Comparison of ENCODE assay signal across 1 cellular context in the genomic region with DNA sequence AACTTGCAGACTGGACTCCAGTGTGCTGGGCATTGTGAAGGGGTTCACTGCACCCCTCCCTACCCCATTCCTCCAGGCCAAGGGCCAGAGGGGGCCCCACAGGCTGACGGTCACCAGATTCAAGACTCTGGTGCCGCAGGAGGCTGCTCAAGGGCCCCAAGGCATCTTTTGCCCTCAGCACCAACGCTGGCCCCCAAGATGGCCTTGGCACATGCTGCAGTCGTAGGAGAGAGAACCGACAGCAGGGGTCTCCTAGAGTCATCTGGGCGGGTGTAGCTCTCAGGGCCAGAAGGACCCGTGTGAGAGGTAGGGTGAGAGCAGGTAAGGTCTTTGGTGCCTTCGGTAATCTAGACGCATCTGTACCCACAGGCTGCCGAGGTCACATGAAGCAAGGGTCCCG.
TF ChIP-seq lines count a peak whose summit lies in the region.

No MANE protein-coding gene starts in this region.

TF ChIP-seq in K562, 482 proteins besides CTCF, POLR2A, EP300 and RAD21 (continued from another document):
- TF ChIP-seq, protein P1, sequence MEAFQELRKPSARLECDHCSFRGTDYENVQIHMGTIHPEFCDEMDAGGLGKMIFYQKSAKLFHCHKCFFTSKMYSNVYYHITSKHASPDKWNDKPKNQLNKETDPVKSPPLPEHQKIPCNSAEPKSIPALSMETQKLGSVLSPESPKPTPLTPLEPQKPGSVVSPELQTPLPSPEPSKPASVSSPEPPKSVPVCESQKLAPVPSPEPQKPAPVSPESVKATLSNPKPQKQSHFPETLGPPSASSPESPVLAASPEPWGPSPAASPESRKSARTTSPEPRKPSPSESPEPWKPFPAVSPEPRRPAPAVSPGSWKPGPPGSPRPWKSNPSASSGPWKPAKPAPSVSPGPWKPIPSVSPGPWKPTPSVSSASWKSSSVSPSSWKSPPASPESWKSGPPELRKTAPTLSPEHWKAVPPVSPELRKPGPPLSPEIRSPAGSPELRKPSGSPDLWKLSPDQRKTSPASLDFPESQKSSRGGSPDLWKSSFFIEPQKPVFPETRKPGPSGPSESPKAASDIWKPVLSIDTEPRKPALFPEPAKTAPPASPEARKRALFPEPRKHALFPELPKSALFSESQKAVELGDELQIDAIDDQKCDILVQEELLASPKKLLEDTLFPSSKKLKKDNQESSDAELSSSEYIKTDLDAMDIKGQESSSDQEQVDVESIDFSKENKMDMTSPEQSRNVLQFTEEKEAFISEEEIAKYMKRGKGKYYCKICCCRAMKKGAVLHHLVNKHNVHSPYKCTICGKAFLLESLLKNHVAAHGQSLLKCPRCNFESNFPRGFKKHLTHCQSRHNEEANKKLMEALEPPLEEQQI (IDR thresholded peaks at IDR 0.05), result no peak
- TF ChIP-seq MCM5 (IDR thresholded peaks at IDR 0.05; ENCODE audit: low read depth) (no peak), KAT7 (CRISPR knock-in tag; IDR thresholded peaks at IDR 0.05; ENCODE audit: borderline replicate concordance) (no peak), KLF1 (tag; IDR thresholded peaks at IDR 0.05) (no peak), SMARCC2 (IDR thresholded peaks at IDR 0.05; ENCODE audit: low read depth) (no peak), FOXK1 (CRISPR knock-in tag; IDR thresholded peaks at IDR 0.05; ENCODE audit: borderline replicate concordance) (no peak), PHF21A (IDR thresholded peaks at IDR 0.05; ENCODE audit: borderline replicate concordance, low read depth) (no peak), SIRT6 (IDR thresholded peaks at IDR 0.05; ENCODE audit: low read depth, low read length) (no peak)
- TF ChIP-seq, protein P2, sequence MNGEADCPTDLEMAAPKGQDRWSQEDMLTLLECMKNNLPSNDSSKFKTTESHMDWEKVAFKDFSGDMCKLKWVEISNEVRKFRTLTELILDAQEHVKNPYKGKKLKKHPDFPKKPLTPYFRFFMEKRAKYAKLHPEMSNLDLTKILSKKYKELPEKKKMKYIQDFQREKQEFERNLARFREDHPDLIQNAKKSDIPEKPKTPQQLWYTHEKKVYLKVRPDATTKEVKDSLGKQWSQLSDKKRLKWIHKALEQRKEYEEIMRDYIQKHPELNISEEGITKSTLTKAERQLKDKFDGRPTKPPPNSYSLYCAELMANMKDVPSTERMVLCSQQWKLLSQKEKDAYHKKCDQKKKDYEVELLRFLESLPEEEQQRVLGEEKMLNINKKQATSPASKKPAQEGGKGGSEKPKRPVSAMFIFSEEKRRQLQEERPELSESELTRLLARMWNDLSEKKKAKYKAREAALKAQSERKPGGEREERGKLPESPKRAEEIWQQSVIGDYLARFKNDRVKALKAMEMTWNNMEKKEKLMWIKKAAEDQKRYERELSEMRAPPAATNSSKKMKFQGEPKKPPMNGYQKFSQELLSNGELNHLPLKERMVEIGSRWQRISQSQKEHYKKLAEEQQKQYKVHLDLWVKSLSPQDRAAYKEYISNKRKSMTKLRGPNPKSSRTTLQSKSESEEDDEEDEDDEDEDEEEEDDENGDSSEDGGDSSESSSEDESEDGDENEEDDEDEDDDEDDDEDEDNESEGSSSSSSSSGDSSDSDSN (IDR thresholded peaks at IDR 0.05; ENCODE audit: borderline replicate concordance in 1 of 2, low read depth in 2 of 2, low read length in 2 of 2), result no peak
- TF ChIP-seq, protein P3, sequence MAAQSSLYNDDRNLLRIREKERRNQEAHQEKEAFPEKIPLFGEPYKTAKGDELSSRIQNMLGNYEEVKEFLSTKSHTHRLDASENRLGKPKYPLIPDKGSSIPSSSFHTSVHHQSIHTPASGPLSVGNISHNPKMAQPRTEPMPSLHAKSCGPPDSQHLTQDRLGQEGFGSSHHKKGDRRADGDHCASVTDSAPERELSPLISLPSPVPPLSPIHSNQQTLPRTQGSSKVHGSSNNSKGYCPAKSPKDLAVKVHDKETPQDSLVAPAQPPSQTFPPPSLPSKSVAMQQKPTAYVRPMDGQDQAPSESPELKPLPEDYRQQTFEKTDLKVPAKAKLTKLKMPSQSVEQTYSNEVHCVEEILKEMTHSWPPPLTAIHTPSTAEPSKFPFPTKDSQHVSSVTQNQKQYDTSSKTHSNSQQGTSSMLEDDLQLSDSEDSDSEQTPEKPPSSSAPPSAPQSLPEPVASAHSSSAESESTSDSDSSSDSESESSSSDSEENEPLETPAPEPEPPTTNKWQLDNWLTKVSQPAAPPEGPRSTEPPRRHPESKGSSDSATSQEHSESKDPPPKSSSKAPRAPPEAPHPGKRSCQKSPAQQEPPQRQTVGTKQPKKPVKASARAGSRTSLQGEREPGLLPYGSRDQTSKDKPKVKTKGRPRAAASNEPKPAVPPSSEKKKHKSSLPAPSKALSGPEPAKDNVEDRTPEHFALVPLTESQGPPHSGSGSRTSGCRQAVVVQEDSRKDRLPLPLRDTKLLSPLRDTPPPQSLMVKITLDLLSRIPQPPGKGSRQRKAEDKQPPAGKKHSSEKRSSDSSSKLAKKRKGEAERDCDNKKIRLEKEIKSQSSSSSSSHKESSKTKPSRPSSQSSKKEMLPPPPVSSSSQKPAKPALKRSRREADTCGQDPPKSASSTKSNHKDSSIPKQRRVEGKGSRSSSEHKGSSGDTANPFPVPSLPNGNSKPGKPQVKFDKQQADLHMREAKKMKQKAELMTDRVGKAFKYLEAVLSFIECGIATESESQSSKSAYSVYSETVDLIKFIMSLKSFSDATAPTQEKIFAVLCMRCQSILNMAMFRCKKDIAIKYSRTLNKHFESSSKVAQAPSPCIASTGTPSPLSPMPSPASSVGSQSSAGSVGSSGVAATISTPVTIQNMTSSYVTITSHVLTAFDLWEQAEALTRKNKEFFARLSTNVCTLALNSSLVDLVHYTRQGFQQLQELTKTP (IDR thresholded peaks at IDR 0.05; ENCODE audit: low read depth in 1 of 2, partially characterized antibody in 2 of 2), result no peak
